ENCODE assay signal across 16 cellular contexts in genomic region chr7:3695602-3696001, GRCh38.
DNase-seq lines count a peak whose midpoint lies in the region; ATAC-seq and TF ChIP-seq lines count a peak whose summit lies in the region.
"Had no signal": no experiment of that assay in that cellular context is flagged by ENCODE, and none has a peak within 500 bp of the region (broad histone marks: within the 10 kb centered on the region; RNA-seq: fewer than 3 reads in every experiment).

No MANE protein-coding gene starts in this region.

- H3K4me3 ChIP-seq in dorsolateral prefrontal cortex, result no peak overlapping the region
- H3K4me3 ChIP-seq: esophagus squamous epithelium had no signal

- DNase-seq in NCI-H1417 (lab: John Stamatoyannopoulos, UW) (peak in 2 of 3 experiments; percentile 19 to 57), NCI-H1417 treated with DMSO at 0.1 percent for 48 hours (lab: John Stamatoyannopoulos, UW) (no peak), NCI-H460 (ENCODE audit: extremely low read depth, low read depth) (peak; percentile 25), dorsolateral prefrontal cortex (no peak), pons (ENCODE audit: low spot score) (peak; percentile 9), NCI-H345 (lab: John Stamatoyannopoulos, UW) (no peak), cortex of kidney (lab: John Stamatoyannopoulos, UW) (no peak)
- DNase-seq: activated naive CD8-positive, alpha-beta T cell treated with anti-CD3 and anti-CD28 coated beads, Interleukin-2, amount 10 ng/mL, durations not matched to agents 7 days and 5 days; activated T-cell treated with anti-CD3 and anti-CD28 coated beads, Interleukin-2, amount 50 U/mL, for 1 hour; DMS153; esophagus squamous epithelium; KBM-7; mammary epithelial cell; NCI-H1930; T-helper 1 cell had no signal

- intact Hi-C loops in dorsolateral prefrontal cortex (cut with DNase I), result loop anchor here in 1 of 2 donors (10.0 kb wide), 2 partner anchors 199 to 289 kb away; no protein-coding TSS in a partner anchor

- H3K27me3 ChIP-seq in dorsolateral prefrontal cortex, result no peaks in the 10 kb centered on the region
- H3K27me3 ChIP-seq: esophagus squamous epithelium had no signal

- ATAC-seq in GM19324 (IDR thresholded peaks at IDR 0.05; ENCODE audit: low FRiP score, unreplicated experiment), result no peak

- H3K27ac ChIP-seq in dorsolateral prefrontal cortex, result no peak overlapping the region
- H3K27ac ChIP-seq: esophagus squamous epithelium had no signal

- peak in 51 of 56 donors; percentile 20 to 86 (median 57) for TF ChIP-seq CTCF in dorsolateral prefrontal cortex (IDR thresholded peaks at IDR 0.05 in 54 of 56, conservative IDR thresholded peaks at IDR 0.05 in 2 of 56; ENCODE audit: low read depth in 1 of 56, partially characterized antibody in 56 of 56)

Comparison
In these comparisons a context has a peak if more than half of its experiments do, and no peak if none do; other contexts are left out.
1. DNase-seq: peak in NCI-H1417 (2 of 3), NCI-H460 (single experiment) and pons (single experiment); none in NCI-H1417 treated with DMSO at 0.1 percent for 48 hours (single experiment), dorsolateral prefrontal cortex (0 of 10), NCI-H345 (single experiment) and cortex of kidney (single experiment).